23 cellular contexts compared by ENCODE assay signal in genomic region chr10:83541096-83541495, GRCh38.
"Had no signal": no experiment of that assay in that cellular context is flagged by ENCODE, and none has a peak within 500 bp of the region (broad histone marks: within the 10 kb centered on the region; RNA-seq: fewer than 3 reads in every experiment).

No MANE protein-coding gene starts in this region.

- H3K36me3 ChIP-seq: lower lobe of right lung had no signal

- ATAC-seq: activated T-helper 17 cell treated with anti-CD3 and anti-CD28 coated beads, Interleukin-2, amount 50 U/mL, for 72 hours; left cardiac atrium; lower lobe of right lung; natural killer cell treated with Interleukin-12 subunit alpha and Interleukin-12 subunit beta and Interleukin-15 and Interleukin-18, amount 100 ng/mL, for 72 hours; stimulated activated naive CD8-positive, alpha-beta T cell treated with anti-CD3 and anti-CD28 coated beads, Interleukin-15, amount 100 ng/mL, for 72 hours had no signal

- DNase-seq: activated B cell treated with CpG ODN at 0.5 μM for 24 hours; activated CD4-positive, alpha-beta memory T cell treated with anti-CD3 and anti-CD28 coated beads, Interleukin-2, amount 10 ng/mL, durations not matched to agents 7 days and 5 days; activated CD4-positive, alpha-beta T cell treated with anti-CD3 and anti-CD28 coated beads for 4 hours; activated naive CD4-positive, alpha-beta T cell treated with Interleukin-2 at 50 U/mL for 16 hours; activated naive CD8-positive, alpha-beta T cell treated with anti-CD3 and anti-CD28 coated beads, Interleukin-2, amount 10 ng/mL, durations not matched to agents 7 days and 5 days; activated T-cell treated with anti-CD3 and anti-CD28 coated beads, Interleukin-2, amount 50 U/mL, for 1 hour; anterior cingulate cortex; cerebellar nuclear complex; effector memory CD4-positive, alpha-beta T cell; hippocampal formation; left cardiac atrium; lower lobe of right lung; occipital lobe; retina; stimulated activated CD4-positive, alpha-beta T cell treated with anti-CD3 and anti-CD28 coated beads, Interleukin-15, amount 100 ng/mL, for 24 hours; stimulated activated CD4-positive, alpha-beta T cell treated with anti-CD3 and anti-CD28 coated beads, Interleukin-2, amount 100 ng/mL, for 48 hours; stimulated activated naive CD8-positive, alpha-beta T cell treated with anti-CD3 and anti-CD28 coated beads, Interleukin-15, amount 100 ng/mL, for 72 hours; T-helper 1 cell; T-helper 9 cell; testis had no signal

- H3K9me3 ChIP-seq: lower lobe of right lung, testis had no signal

- H3K27ac ChIP-seq: lower lobe of right lung had no signal

- H3K27me3 ChIP-seq: testis had no signal

- H3K4me1 ChIP-seq: lower lobe of right lung had no signal

- H3K4me3 ChIP-seq: lower lobe of right lung, skin epidermis, testis had no signal
